1 cellular context compared by ENCODE assay signal in the genomic region with DNA sequence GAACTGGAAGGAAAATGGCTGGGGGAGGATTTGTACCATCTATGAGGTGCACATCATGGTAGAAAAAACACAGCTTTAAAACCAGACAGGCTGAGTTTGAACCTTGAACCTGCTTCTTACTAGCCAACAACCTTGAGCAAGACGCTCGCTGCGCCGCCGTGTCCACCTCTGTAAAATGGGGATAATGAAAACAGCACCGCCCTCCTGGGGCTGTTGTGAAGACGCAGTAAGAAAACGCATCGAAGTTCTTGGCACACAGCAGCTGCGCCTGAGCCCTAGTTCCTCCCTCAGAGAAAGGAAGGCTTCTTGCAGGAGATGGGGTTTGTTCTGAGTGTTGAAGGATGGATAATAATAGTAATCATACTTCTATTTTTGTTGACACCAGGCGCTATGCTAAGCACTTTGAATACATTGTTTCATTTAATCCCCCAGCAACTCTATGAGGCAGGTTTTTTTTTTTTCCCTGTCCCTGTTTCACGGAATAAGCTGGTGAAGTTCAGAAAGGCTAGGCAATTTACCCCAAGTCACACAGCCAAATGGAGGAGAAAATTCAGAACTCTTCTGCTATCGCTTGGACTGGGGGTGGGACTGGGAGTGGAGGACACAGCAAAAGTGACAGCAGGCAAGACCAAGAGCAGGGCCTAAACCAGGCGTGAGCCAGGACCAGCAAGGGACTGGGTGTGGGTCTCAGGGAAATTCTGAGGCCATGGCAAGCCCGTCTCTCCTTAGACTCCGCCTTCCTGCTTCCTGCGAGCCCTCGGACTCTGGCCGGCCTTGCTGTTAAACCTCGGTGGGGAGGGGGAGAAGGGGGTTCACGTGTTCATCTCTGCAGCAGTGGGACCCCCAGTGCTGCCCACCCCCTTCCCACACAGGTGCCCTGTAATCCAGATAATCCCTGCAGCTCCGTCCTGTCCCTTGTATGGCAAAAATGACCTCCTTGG.
TF ChIP-seq lines count a peak whose summit lies in the region.

No MANE protein-coding gene starts in this region.

TF ChIP-seq in H1, 55 proteins besides CTCF, POLR2A, EP300 and RAD21:
- TF ChIP-seq PHF8 (conservative IDR thresholded peaks at IDR 0.05; ENCODE audit: low read depth, low read length): no peak
- peak; percentile 86; the same call in 1 of the 2 replicates for TF ChIP-seq KDM1A (IDR thresholded peaks at IDR 0.05; ENCODE audit: borderline replicate concordance, low read length)
- TF ChIP-seq HDAC2 (IDR thresholded peaks at IDR 0.05; ENCODE audit: borderline replicate concordance in 1 of 2, low read depth in 2 of 2, low read length in 2 of 2): 0 out of 4 replicates have a peak, but pooled peaks of 1 of the 2 experiments have one; percentile 35
TF ChIP-seq in H1: peak in this region for 2.
